17 cellular contexts compared by ENCODE assay signal in genomic region chr1:58361134-58361533, GRCh38.
DNase-seq lines count a peak whose midpoint lies in the region; ATAC-seq lines count a peak whose summit lies in the region.
"Had no signal": no experiment of that assay in that cellular context is flagged by ENCODE, and none has a peak within 500 bp of the region (broad histone marks: within the 10 kb centered on the region; RNA-seq: fewer than 3 reads in every experiment).

No MANE protein-coding gene starts in this region.

- POLR2A ChIA-PET in CD8-positive, alpha-beta memory T cell (lab: Charles Lee) = no interaction called here

- H3K4me1 ChIP-seq in CD8-positive, alpha-beta memory T cell (ENCODE audit: insufficient read depth, low read length) = no peaks in the 10 kb centered on the region

- no peak overlapping the region for H3K4me3 Mint-ChIP-seq in activated T-cell treated with anti-CD3 and anti-CD28 coated beads, Interleukin-2, amount 50 U/mL, for 72 hours
- peak overlapping the region in 4 of 7 donors; percentile 2 to 74 (median 31) for H3K4me3 Mint-ChIP-seq in CD8-positive, alpha-beta memory T cell
- no peak overlapping the region for H3K4me3 Mint-ChIP-seq in activated naive CD8-positive, alpha-beta T cell treated with anti-CD3 and anti-CD28 coated beads, Interleukin-2, amount 50 U/mL, for 24 hours
- H3K4me3 Mint-ChIP-seq in stimulated activated naive B cell treated with anti-CD40 and anti-IgM and Interleukin-4, amounts not matched to agents 10 μg/mL and 1 μg/mL and 100 μg/mL, for 72 hours = no peak overlapping the region
- H3K4me3 Mint-ChIP-seq: B cell; CD4-positive, alpha-beta T cell; GM23338 had no signal

- no peaks in the 10 kb centered on the region for H3K4me1 Mint-ChIP-seq in activated T-cell treated with anti-CD3 and anti-CD28 coated beads, Interleukin-2, amount 50 U/mL, for 72 hours (ENCODE audit: low read depth)
- H3K4me1 Mint-ChIP-seq in CD8-positive, alpha-beta memory T cell = peaks cover 6 to 10% (median 7%) of the 10 kb centered on the region in 3 donors
- H3K4me1 Mint-ChIP-seq in activated naive CD8-positive, alpha-beta T cell treated with anti-CD3 and anti-CD28 coated beads, Interleukin-2, amount 50 U/mL, for 24 hours = peaks cover 5% of the 10 kb centered on the region
- H3K4me1 Mint-ChIP-seq in stimulated activated naive B cell treated with anti-CD40 and anti-IgM and Interleukin-4, amounts not matched to agents 10 μg/mL and 1 μg/mL and 100 μg/mL, for 72 hours = peaks cover 7 to 13% of the 10 kb centered on the region in 2 donors

- H3K27ac Mint-ChIP-seq in activated T-cell treated with anti-CD3 and anti-CD28 coated beads, Interleukin-2, amount 50 U/mL, for 72 hours = no peak overlapping the region
- peak overlapping the region in 7 of 8 donors; percentile 20 to 80 (median 73) for H3K27ac Mint-ChIP-seq in CD8-positive, alpha-beta memory T cell
- no peak overlapping the region for H3K27ac Mint-ChIP-seq in activated naive CD8-positive, alpha-beta T cell treated with anti-CD3 and anti-CD28 coated beads, Interleukin-2, amount 50 U/mL, for 24 hours
- no peak overlapping the region for H3K27ac Mint-ChIP-seq in stimulated activated naive B cell treated with anti-CD40 and anti-IgM and Interleukin-4, amounts not matched to agents 10 μg/mL and 1 μg/mL and 100 μg/mL, for 72 hours
- H3K27ac Mint-ChIP-seq: B cell; CD4-positive, alpha-beta T cell; GM23338 had no signal

- ATAC-seq in activated T-cell treated with anti-CD3 and anti-CD28 coated beads, Interleukin-2, amount 50 U/mL, for 72 hours (replicated peaks in 1 of 2) = peak; percentile 51 to 69
- peak; percentile 54 for ATAC-seq in activated naive CD8-positive, alpha-beta T cell treated with anti-CD3 and anti-CD28 coated beads, Interleukin-2, amount 50 U/mL, for 24 hours
- peak; percentile 35 to 58 for ATAC-seq in stimulated activated naive B cell treated with anti-CD40 and anti-IgM and Interleukin-4, amounts not matched to agents 10 μg/mL and 1 μg/mL and 100 μg/mL, for 72 hours (replicated peaks)
- no peak for ATAC-seq in HG02571 (IDR thresholded peaks at IDR 0.05; ENCODE audit: unreplicated experiment)
- ATAC-seq: GM23338 had no signal

- peaks cover 5% of the 10 kb centered on the region for H3K27me3 Mint-ChIP-seq in activated T-cell treated with anti-CD3 and anti-CD28 coated beads, Interleukin-2, amount 50 U/mL, for 72 hours (ENCODE audit: low read depth)
- H3K27me3 Mint-ChIP-seq in CD8-positive, alpha-beta memory T cell = peaks cover 0 to 10% of the 10 kb centered on the region in 2 donors
- peaks cover 6% of the 10 kb centered on the region for H3K27me3 Mint-ChIP-seq in activated naive CD8-positive, alpha-beta T cell treated with anti-CD3 and anti-CD28 coated beads, Interleukin-2, amount 50 U/mL, for 24 hours
- H3K27me3 Mint-ChIP-seq in stimulated activated naive B cell treated with anti-CD40 and anti-IgM and Interleukin-4, amounts not matched to agents 10 μg/mL and 1 μg/mL and 100 μg/mL, for 72 hours = no peaks in the 10 kb centered on the region
- H3K27me3 Mint-ChIP-seq: B cell; CD4-positive, alpha-beta T cell had no signal

- peak; percentile 1 to 2 for DNase-seq in activated T-cell treated with anti-CD3 and anti-CD28 coated beads, Interleukin-2, amount 50 U/mL, for 72 hours
- DNase-seq in activated T-cell treated with anti-CD3 and anti-CD28 coated beads for 4 hours (no peak), cortex of kidney (lab: John Stamatoyannopoulos, UW) (no peak), substantia nigra (lab: John Stamatoyannopoulos, UW) (no peak)
- no peak for DNase-seq in CD8-positive, alpha-beta memory T cell
- DNase-seq in activated naive CD8-positive, alpha-beta T cell treated with anti-CD3 and anti-CD28 coated beads, Interleukin-2, amount 50 U/mL, for 24 hours = peak; percentile 2
- no peak for DNase-seq in stimulated activated naive B cell treated with anti-CD40 and anti-IgM and Interleukin-4, amounts not matched to agents 10 μg/mL and 1 μg/mL and 100 μg/mL, for 72 hours
- DNase-seq: C1 segment of cervical spinal cord; CD4-positive, alpha-beta T cell; COR-L47; DMS153; DMS79 treated with DMSO at 0.1 percent for 48 hours; EL; H7 had no signal

- peaks cover 0 to 2% of the 10 kb centered on the region in 2 donors for H3K36me3 Mint-ChIP-seq in activated T-cell treated with anti-CD3 and anti-CD28 coated beads, Interleukin-2, amount 50 U/mL, for 72 hours (ENCODE audit: insufficient read depth in 2 of 2)
- peaks cover 0 to 11% (median 8%) of the 10 kb centered on the region in 3 donors for H3K36me3 Mint-ChIP-seq in CD8-positive, alpha-beta memory T cell
- no peaks in the 10 kb centered on the region for H3K36me3 Mint-ChIP-seq in activated naive CD8-positive, alpha-beta T cell treated with anti-CD3 and anti-CD28 coated beads, Interleukin-2, amount 50 U/mL, for 24 hours (ENCODE audit: low read depth)
- peaks cover 2 to 12% of the 10 kb centered on the region in 2 donors for H3K36me3 Mint-ChIP-seq in stimulated activated naive B cell treated with anti-CD40 and anti-IgM and Interleukin-4, amounts not matched to agents 10 μg/mL and 1 μg/mL and 100 μg/mL, for 72 hours

- H3K4me3 ChIP-seq in CD8-positive, alpha-beta memory T cell (ENCODE audit: low read length) = no peak overlapping the region
- H3K4me3 ChIP-seq: GM23338 had no signal

- H3K9me3 Mint-ChIP-seq in activated T-cell treated with anti-CD3 and anti-CD28 coated beads, Interleukin-2, amount 50 U/mL, for 72 hours = no peaks in the 10 kb centered on the region
- no peaks in the 10 kb centered on the region for H3K9me3 Mint-ChIP-seq in CD8-positive, alpha-beta memory T cell
- H3K9me3 Mint-ChIP-seq in activated naive CD8-positive, alpha-beta T cell treated with anti-CD3 and anti-CD28 coated beads, Interleukin-2, amount 50 U/mL, for 24 hours = no peaks in the 10 kb centered on the region
- no peaks in the 10 kb centered on the region for H3K9me3 Mint-ChIP-seq in stimulated activated naive B cell treated with anti-CD40 and anti-IgM and Interleukin-4, amounts not matched to agents 10 μg/mL and 1 μg/mL and 100 μg/mL, for 72 hours
- H3K9me3 Mint-ChIP-seq: CD4-positive, alpha-beta T cell; GM23338 had no signal

- H3K27ac ChIP-seq in CD8-positive, alpha-beta memory T cell (ENCODE audit: low read depth, low read length) = no peak overlapping the region
- H3K27ac ChIP-seq in substantia nigra (ENCODE audit: low read depth, low read length, poor library complexity, severe bottlenecking) = no peak overlapping the region

- H3K36me3 ChIP-seq in CD8-positive, alpha-beta memory T cell (ENCODE audit: insufficient read depth, low read length) = no peaks in the 10 kb centered on the region

- H3K27me3 ChIP-seq in CD8-positive, alpha-beta memory T cell (ENCODE audit: insufficient read depth, low read length, poor library complexity, severe bottlenecking) = no peaks in the 10 kb centered on the region

- H3K9me3 ChIP-seq in CD8-positive, alpha-beta memory T cell (ENCODE audit: low read length) = no peaks in the 10 kb centered on the region

- CTCF ChIA-PET in CD8-positive, alpha-beta memory T cell (lab: Charles Lee) = no interaction called here

Comparison
In these comparisons a context has a peak if more than half of its experiments do, and no peak if none do; other contexts are left out.
1. DNase-seq: peak in activated T-cell treated with anti-CD3 and anti-CD28 coated beads, Interleukin-2, amount 50 U/mL, for 72 hours (2 of 2) and activated naive CD8-positive, alpha-beta T cell treated with anti-CD3 and anti-CD28 coated beads, Interleukin-2, amount 50 U/mL, for 24 hours (single experiment); none in activated T-cell treated with anti-CD3 and anti-CD28 coated beads for 4 hours (single experiment), CD8-positive, alpha-beta memory T cell (0 of 5), stimulated activated naive B cell treated with anti-CD40 and anti-IgM and Interleukin-4, amounts not matched to agents 10 μg/mL and 1 μg/mL and 100 μg/mL, for 72 hours (single experiment), cortex of kidney (single experiment) and substantia nigra (0 of 49).
2. H3K27ac Mint-ChIP-seq: peak in CD8-positive, alpha-beta memory T cell (7 of 8); none in activated T-cell treated with anti-CD3 and anti-CD28 coated beads, Interleukin-2, amount 50 U/mL, for 72 hours (single experiment), activated naive CD8-positive, alpha-beta T cell treated with anti-CD3 and anti-CD28 coated beads, Interleukin-2, amount 50 U/mL, for 24 hours (single experiment) and stimulated activated naive B cell treated with anti-CD40 and anti-IgM and Interleukin-4, amounts not matched to agents 10 μg/mL and 1 μg/mL and 100 μg/mL, for 72 hours (single experiment).
3. H3K4me3 Mint-ChIP-seq: peak in CD8-positive, alpha-beta memory T cell (4 of 7); none in activated T-cell treated with anti-CD3 and anti-CD28 coated beads, Interleukin-2, amount 50 U/mL, for 72 hours (0 of 2), activated naive CD8-positive, alpha-beta T cell treated with anti-CD3 and anti-CD28 coated beads, Interleukin-2, amount 50 U/mL, for 24 hours (single experiment) and stimulated activated naive B cell treated with anti-CD40 and anti-IgM and Interleukin-4, amounts not matched to agents 10 μg/mL and 1 μg/mL and 100 μg/mL, for 72 hours (0 of 2).